21 cellular contexts compared by ENCODE assay signal in genomic region chr5:124420952-124421351, GRCh38.
"Had no signal": no experiment of that assay in that cellular context is flagged by ENCODE, and none has a peak within 500 bp of the region (broad histone marks: within the 10 kb centered on the region; RNA-seq: fewer than 3 reads in every experiment).

No MANE protein-coding gene starts in this region.

- H3K9me2 ChIP-seq: SK-N-SH had no signal

- H3K9me3 ChIP-seq: SJCRH30, SK-N-SH had no signal

- H3K4me3 Mint-ChIP-seq: activated CD8-positive, alpha-beta T cell treated with anti-CD3 and anti-CD28 coated beads, Interleukin-2, amount 10 ng/mL, durations not matched to agents 7 days and 5 days; activated naive CD4-positive, alpha-beta T cell treated with anti-CD3 and anti-CD28 coated beads, Interleukin-2, amount 50 U/mL, for 24 hours had no signal

- H3K27me3 ChIP-seq: breast epithelium, SJCRH30 had no signal

- H3K4me1 ChIP-seq: breast epithelium, SJCRH30 had no signal

- DNase-seq: activated CD4-positive, alpha-beta T cell treated with anti-CD3 and anti-CD28 coated beads for 4 hours; activated CD4-positive, alpha-beta T cell treated with anti-CD3 and anti-CD28 coated beads, Interleukin-2, amount 50 U/mL, for 4 hours; activated CD8-positive, alpha-beta memory T cell treated with anti-CD3 and anti-CD28 coated beads, Interleukin-2, amount 50 U/mL, for 48 hours; activated CD8-positive, alpha-beta T cell treated with anti-CD3 and anti-CD28 coated beads, Interleukin-2, amount 10 ng/mL, durations not matched to agents 7 days and 5 days; activated naive CD4-positive, alpha-beta T cell; activated T-cell treated with anti-CD3 and anti-CD28 coated beads, Interleukin-2, amount 50 U/mL, for 1 hour; aorta; caudate nucleus; NCI-H146; NCI-H1930; NCI-H2171; NCI-H2227 treated with DMSO at 0.1 percent for 48 hours; NCI-H446 treated with DMSO at 0.1 percent for 48 hours; NCI-H524 treated with DMSO at 0.1 percent for 48 hours; NCI-H774; SJCRH30; SK-N-SH; SW 1271 had no signal

- H3K27me3 Mint-ChIP-seq: activated naive CD4-positive, alpha-beta T cell treated with anti-CD3 and anti-CD28 coated beads, Interleukin-2, amount 50 U/mL, for 24 hours had no signal

- H3K4me1 Mint-ChIP-seq: activated naive CD4-positive, alpha-beta T cell treated with anti-CD3 and anti-CD28 coated beads, Interleukin-2, amount 50 U/mL, for 24 hours had no signal

- H3K27ac Mint-ChIP-seq: activated CD8-positive, alpha-beta T cell treated with anti-CD3 and anti-CD28 coated beads, Interleukin-2, amount 10 ng/mL, durations not matched to agents 7 days and 5 days; activated naive CD4-positive, alpha-beta T cell treated with anti-CD3 and anti-CD28 coated beads, Interleukin-2, amount 50 U/mL, for 24 hours had no signal

- H3K4me3 ChIP-seq: breast epithelium, SJCRH30 had no signal

- ATAC-seq: activated CD4-positive, CD25-positive, alpha-beta regulatory T cell treated with anti-CD3 and anti-CD28 coated beads, Interleukin-2, amount 50 U/mL, for 24 hours; activated CD8-positive, alpha-beta T cell treated with anti-CD3 and anti-CD28 coated beads, Interleukin-2, amount 10 ng/mL, durations not matched to agents 7 days and 5 days had no signal

- H3K36me3 ChIP-seq: breast epithelium, SJCRH30 had no signal

- H3K9ac ChIP-seq: SK-N-SH had no signal

- H3K4me2 ChIP-seq: SK-N-SH had no signal

- H3K27ac ChIP-seq: breast epithelium, SJCRH30 had no signal
